19 cellular contexts compared by ENCODE assay signal in genomic region chr17:39138416-39139136, GRCh38. TPM values are rescaled to one million over a fixed set of nuclear protein-coding genes. Genes with fewer than 3 reads are reported as not detected.
DNase-seq lines count a peak whose midpoint lies in the region; ATAC-seq, FAIRE-seq and TF ChIP-seq lines count a peak whose summit lies in the region.
"Had no signal": no experiment of that assay in that cellular context is flagged by ENCODE, and none has a peak within 500 bp of the region (broad histone marks: within the 10 kb centered on the region; RNA-seq: fewer than 3 reads in every experiment).

No MANE protein-coding gene starts in this region.

- peak; percentile 27 for ATAC-seq in effector memory CD8-positive, alpha-beta T cell (replicated peaks)
- no peak for ATAC-seq in GM19395 (IDR thresholded peaks at IDR 0.05; ENCODE audit: unreplicated experiment)
- ATAC-seq: activated CD8-positive, alpha-beta T cell treated with anti-CD3 and anti-CD28 coated beads, Interleukin-2, amount 10 ng/mL, durations not matched to agents 7 days and 5 days; body of pancreas; left colon had no signal

- H3K4me1 ChIP-seq in GM23248 (ENCODE audit: insufficient read depth) (peaks cover 15% of the 10 kb centered on the region; the same call in 1 of the 2 replicates), trophoblast cell (ENCODE audit: control insufficient read depth in 1 of 2, insufficient read depth in 2 of 2, low read length in 2 of 2) (peaks cover 7% of the 10 kb centered on the region in 2 experiments), esophagus muscularis mucosa (peaks cover 0 to 13% (median 7%) of the 10 kb centered on the region in 4 donors), esophagus squamous epithelium (peaks cover 3 to 24% (median 10%) of the 10 kb centered on the region in 3 donors)
- H3K4me1 ChIP-seq: body of pancreas had no signal

- no peak for TF ChIP-seq EP300 in esophagus muscularis mucosa (IDR thresholded peaks at IDR 0.05)

- no peaks in the 10 kb centered on the region for H4K20me1 ChIP-seq in GM23248 (ENCODE audit: insufficient read depth)

- intact Hi-C loops in esophagus muscularis mucosa (cut with DNase I) (no loop called here), esophagus squamous epithelium (cut with DNase I) (no loop called here)

- no peak overlapping the region for H3K23ac ChIP-seq in trophoblast cell (ENCODE audit: low read length)

- H4K91ac ChIP-seq in trophoblast cell (ENCODE audit: low read depth, low read length): no peak overlapping the region

- peaks cover 5 to 6% of the 10 kb centered on the region in 2 donors for H3K4me1 Mint-ChIP-seq in effector memory CD8-positive, alpha-beta T cell (ENCODE audit: low read depth in 2 of 2)
- H3K4me1 Mint-ChIP-seq: activated naive CD4-positive, alpha-beta T cell treated with anti-CD3 and anti-CD28 coated beads, Interleukin-2, amount 50 U/mL, for 24 hours had no signal

- no peaks in the 10 kb centered on the region for H3K9me2 ChIP-seq in GM23248 (ENCODE audit: insufficient read depth)

- H2BK120ac ChIP-seq in trophoblast cell (ENCODE audit: insufficient read depth, low read length, poor library complexity): no peak overlapping the region

- H3K9ac ChIP-seq in GM23248: peak overlapping the region; percentile 63
- H3K9ac ChIP-seq in SK-N-MC (ENCODE audit: insufficient read length): no peak overlapping the region
- H3K9ac ChIP-seq in trophoblast cell (ENCODE audit: low read length): no peak overlapping the region

- H3F3A ChIP-seq in GM23248 (ENCODE audit: insufficient read depth): no peaks in the 10 kb centered on the region

- no peaks in the 10 kb centered on the region for H3K36me3 ChIP-seq in GM23248 (ENCODE audit: low read depth)
- H3K36me3 ChIP-seq in SK-N-MC (ENCODE audit: insufficient read depth, low read length): no peaks in the 10 kb centered on the region
- no peaks in the 10 kb centered on the region for H3K36me3 ChIP-seq in trophoblast cell (ENCODE audit: control insufficient read depth in 1 of 2, insufficient read depth in 2 of 2, low read length in 2 of 2)
- H3K36me3 ChIP-seq in esophagus muscularis mucosa: no peaks in the 10 kb centered on the region
- no peaks in the 10 kb centered on the region for H3K36me3 ChIP-seq in esophagus squamous epithelium
- H3K36me3 ChIP-seq: SJSA1 had no signal

- no peak for TF ChIP-seq POLR2A in esophagus muscularis mucosa (IDR thresholded peaks at IDR 0.05; ENCODE audit: low read depth)
- no peak for TF ChIP-seq POLR2A in esophagus squamous epithelium (IDR thresholded peaks at IDR 0.05)

- H3K27ac Mint-ChIP-seq in effector memory CD8-positive, alpha-beta T cell: peak overlapping the region; percentile 27 to 71
- H3K27ac Mint-ChIP-seq: activated CD8-positive, alpha-beta T cell treated with anti-CD3 and anti-CD28 coated beads, Interleukin-2, amount 10 ng/mL, durations not matched to agents 7 days and 5 days; activated naive CD4-positive, alpha-beta T cell treated with anti-CD3 and anti-CD28 coated beads, Interleukin-2, amount 50 U/mL, for 24 hours had no signal

- 87 to 89% methylated on average over 14 of the region's 14 CpGs for WGBS in GM23248 (ENCODE audit: low coverage in 1 of 2, low lambda C conversion rate in 2 of 2, missing lambda C conversion rate in 2 of 2), 2 experiments
- no CpG with 5 or more reads among the region's 14 CpGs for WGBS in trophoblast cell (ENCODE audit: extremely low coverage, insufficient coverage, insufficient read length)
- 90% methylated on average over 14 of the region's 14 CpGs for WGBS in esophagus muscularis mucosa
- 62 to 68% methylated on average over 13 to 14 of the region's 14 CpGs for WGBS in esophagus squamous epithelium, 2 donors

- H2AFZ ChIP-seq in GM23248 (peak overlapping the region; percentile 84), trophoblast cell (ENCODE audit: insufficient read depth, low read length, poor library complexity) (no peak overlapping the region)

- no peaks in the 10 kb centered on the region for H3K79me2 ChIP-seq in GM23248 (ENCODE audit: insufficient read depth)
- H3K79me2 ChIP-seq in trophoblast cell (ENCODE audit: control insufficient read depth, insufficient read depth, low read length, poor library complexity): no peaks in the 10 kb centered on the region

- TF ChIP-seq CTCF in esophagus muscularis mucosa (IDR thresholded peaks at IDR 0.05): no peak
- no peak for TF ChIP-seq CTCF in esophagus squamous epithelium (IDR thresholded peaks at IDR 0.05)

- H3K9me3 Mint-ChIP-seq in effector memory CD8-positive, alpha-beta T cell: no peaks in the 10 kb centered on the region
- H3K9me3 Mint-ChIP-seq: activated naive CD4-positive, alpha-beta T cell treated with anti-CD3 and anti-CD28 coated beads, Interleukin-2, amount 50 U/mL, for 24 hours had no signal

- H3K27me3 ChIP-seq in GM23248 (replicated peaks; ENCODE audit: insufficient read depth) (no peaks in the 10 kb centered on the region), trophoblast cell (ENCODE audit: insufficient read depth, low read length) (no peaks in the 10 kb centered on the region), esophagus muscularis mucosa (no peaks in the 10 kb centered on the region), esophagus squamous epithelium (no peaks in the 10 kb centered on the region)
- H3K27me3 ChIP-seq: body of pancreas, SJSA1 had no signal

- no peak overlapping the region for H2AK5ac ChIP-seq in trophoblast cell (ENCODE audit: low read length)

- H3K9me3 ChIP-seq in GM23248 (ENCODE audit: low read depth): no peaks in the 10 kb centered on the region
- H3K9me3 ChIP-seq in SK-N-MC (ENCODE audit: low read depth, low read length): no peaks in the 10 kb centered on the region
- peaks cover 1% of the 10 kb centered on the region for H3K9me3 ChIP-seq in trophoblast cell (ENCODE audit: insufficient read depth, low read depth, low read length)
- H3K9me3 ChIP-seq in esophagus muscularis mucosa: no peaks in the 10 kb centered on the region
- H3K9me3 ChIP-seq in esophagus squamous epithelium: no peaks in the 10 kb centered on the region
- H3K9me3 ChIP-seq: body of pancreas, SJSA1 had no signal

- H3K4me3 Mint-ChIP-seq in effector memory CD8-positive, alpha-beta T cell: no peak overlapping the region
- H3K4me3 Mint-ChIP-seq: activated CD8-positive, alpha-beta T cell treated with anti-CD3 and anti-CD28 coated beads, Interleukin-2, amount 10 ng/mL, durations not matched to agents 7 days and 5 days; activated naive CD4-positive, alpha-beta T cell treated with anti-CD3 and anti-CD28 coated beads, Interleukin-2, amount 50 U/mL, for 24 hours had no signal

- no peak for DNase-seq in GM23248
- DNase-seq in SK-N-MC (ENCODE audit: low read depth, low spot score): no peak
- no peak for DNase-seq in effector memory CD8-positive, alpha-beta T cell
- no peak for DNase-seq in trophoblast cell
- no peak for DNase-seq in GM19239 (ENCODE audit: insufficient read length, low spot score)
- DNase-seq in esophagus muscularis mucosa (ENCODE audit: extremely low spot score): no peak
- DNase-seq in esophagus squamous epithelium (lab: John Stamatoyannopoulos, UW): no peak
- DNase-seq: activated CD8-positive, alpha-beta T cell treated with anti-CD3 and anti-CD28 coated beads, Interleukin-2, amount 10 ng/mL, durations not matched to agents 7 days and 5 days; activated T-cell treated with anti-CD3 and anti-CD28 coated beads, Interleukin-2, amount 50 U/mL, for 48 hours; body of pancreas; DMS79 treated with DMSO at 0.1 percent for 48 hours; left colon; NCI-H1436; stimulated activated naive CD4-positive, alpha-beta T cell had no signal

- H2BK5ac ChIP-seq in trophoblast cell (ENCODE audit: low read depth, low read length, poor library complexity): no peak overlapping the region

- H3K27ac ChIP-seq in GM23248 (peak overlapping the region; percentile 72), SK-N-MC (peak overlapping the region; percentile 46; the same call in 1 of the 2 replicates), trophoblast cell (ENCODE audit: low read depth, low read length) (no peak overlapping the region), esophagus muscularis mucosa (replicated peaks in 1 of 4) (no peak overlapping the region), esophagus squamous epithelium (peak overlapping the region in 1 of 4 donors; percentile 52)
- H3K27ac ChIP-seq: body of pancreas, SJSA1 had no signal

- H4K8ac ChIP-seq in trophoblast cell (ENCODE audit: low read depth, low read length): peak overlapping the region; percentile 8

- no peak overlapping the region for H3K18ac ChIP-seq in trophoblast cell (ENCODE audit: low read length)

- H3K4me3 ChIP-seq in GM23248 (0 out of 2 replicates have a peak overlapping the region, but pooled peaks have one; percentile 14), SK-N-MC (no peak overlapping the region), trophoblast cell (ENCODE audit: low read depth, low read length) (no peak overlapping the region), esophagus muscularis mucosa (no peak overlapping the region), esophagus squamous epithelium (no peak overlapping the region)
- H3K4me3 ChIP-seq: body of pancreas, SJSA1 had no signal

- no peaks in the 10 kb centered on the region for H3K79me1 ChIP-seq in trophoblast cell (ENCODE audit: low read length)

- H3K36me3 Mint-ChIP-seq in effector memory CD8-positive, alpha-beta T cell (ENCODE audit: insufficient read depth): no peaks in the 10 kb centered on the region

- H3K4me2 ChIP-seq in GM23248 (ENCODE audit: unreplicated experiment): peak overlapping the region; percentile 72
- no peak overlapping the region for H3K4me2 ChIP-seq in trophoblast cell (ENCODE audit: low read length)

- no peak overlapping the region for H3K4ac ChIP-seq in trophoblast cell (ENCODE audit: low read depth, low read length)

- no peak overlapping the region for H3K14ac ChIP-seq in trophoblast cell (ENCODE audit: low read length)

- no peak overlapping the region for H2BK12ac ChIP-seq in trophoblast cell (ENCODE audit: low read length)

- H4K12ac ChIP-seq in trophoblast cell (ENCODE audit: low read depth, low read length): no peak overlapping the region

- in situ Hi-C loops in GM23248 (cut with MboI): no loop called here

- no peaks in the 10 kb centered on the region for H3K27me3 Mint-ChIP-seq in effector memory CD8-positive, alpha-beta T cell
- H3K27me3 Mint-ChIP-seq: activated naive CD4-positive, alpha-beta T cell treated with anti-CD3 and anti-CD28 coated beads, Interleukin-2, amount 50 U/mL, for 24 hours had no signal

- FAIRE-seq in GM19239 (lab: Jason Lieb, UNC): no peak
- FAIRE-seq: frontal cortex had no signal

RNA-seq across cellular contexts. Expression of gene PLXDC1, which starts 12.9 kb away (rescaled TPM):
- not detected in 2 replicates for total RNA-seq in GM23248 (2014; rRNA removed; shearing (Covaris generic))
- 0.24 and 0.71 TPM in 2 replicates for polyA plus RNA-seq in GM23248 (2016; fragmentation: Nextera tagmentation; extraction: Ambion mirVana)
- polyA plus RNA-seq in trophoblast cell (2013): 0.40 and 0.55 TPM in 2 replicates
- total RNA-seq in esophagus muscularis mucosa (10 to 100 TPM in 2 of 4 donors, 1 to 10 TPM in 2; 7.5 to 17.0 (median 11.0) TPM), esophagus squamous epithelium (1 to 10 TPM; 1.2 to 7.2 (median 4.6) TPM)
- total RNA-seq: SJSA1 had no signal

RNA-seq across cellular contexts. Expression of gene ARL5C, which starts 27.4 kb away (rescaled TPM):
- not detected in 2 replicates for total RNA-seq in GM23248 (2014; rRNA removed; shearing (Covaris generic))
- polyA plus RNA-seq in GM23248 (2016; fragmentation: Nextera tagmentation; extraction: Ambion mirVana): not detected in 2 replicates
- polyA plus RNA-seq in trophoblast cell (2013): not detected in 2 replicates
- 1 to 10 TPM in 1 of 4 donors, not detected in 3; 1.7 TPM for total RNA-seq in esophagus muscularis mucosa
- total RNA-seq in esophagus squamous epithelium: not detected
- total RNA-seq: activated CD8-positive, alpha-beta T cell treated with anti-CD3 and anti-CD28 coated beads, Interleukin-2, amount 10 ng/mL, durations not matched to agents 7 days and 5 days; frontal cortex; mononuclear cell; SJSA1 had no signal

RNA-seq across cellular contexts. Expression of gene CACNB1, which starts 58.9 kb away (rescaled TPM):
- total RNA-seq in GM23248 (2014; rRNA removed; shearing (Covaris generic)): 6.6 and 8.1 TPM in 2 replicates
- 6.0 and 7.1 TPM in 2 replicates for polyA plus RNA-seq in GM23248 (2016; fragmentation: Nextera tagmentation; extraction: Ambion mirVana)
- 0.99 and 1.1 TPM in 2 replicates for polyA plus RNA-seq in trophoblast cell (2013)
- total RNA-seq in esophagus muscularis mucosa (1 to 10 TPM; 3.1 to 8.0 (median 5.4) TPM), esophagus squamous epithelium (1 to 10 TPM in 2 of 4 donors, under 1 TPM in 2; 0.53 to 3.6 (median 0.99) TPM)

Comparison
In these comparisons a context has a peak if more than half of its experiments do, and no peak if none do; other contexts are left out.
1. H3K27ac ChIP-seq: peak in GM23248 (single experiment) and SK-N-MC (single experiment); none in trophoblast cell (single experiment) and esophagus muscularis mucosa (0 of 4).